Comparison of ENCODE assay signal across 1 cellular context in the genomic region with DNA sequence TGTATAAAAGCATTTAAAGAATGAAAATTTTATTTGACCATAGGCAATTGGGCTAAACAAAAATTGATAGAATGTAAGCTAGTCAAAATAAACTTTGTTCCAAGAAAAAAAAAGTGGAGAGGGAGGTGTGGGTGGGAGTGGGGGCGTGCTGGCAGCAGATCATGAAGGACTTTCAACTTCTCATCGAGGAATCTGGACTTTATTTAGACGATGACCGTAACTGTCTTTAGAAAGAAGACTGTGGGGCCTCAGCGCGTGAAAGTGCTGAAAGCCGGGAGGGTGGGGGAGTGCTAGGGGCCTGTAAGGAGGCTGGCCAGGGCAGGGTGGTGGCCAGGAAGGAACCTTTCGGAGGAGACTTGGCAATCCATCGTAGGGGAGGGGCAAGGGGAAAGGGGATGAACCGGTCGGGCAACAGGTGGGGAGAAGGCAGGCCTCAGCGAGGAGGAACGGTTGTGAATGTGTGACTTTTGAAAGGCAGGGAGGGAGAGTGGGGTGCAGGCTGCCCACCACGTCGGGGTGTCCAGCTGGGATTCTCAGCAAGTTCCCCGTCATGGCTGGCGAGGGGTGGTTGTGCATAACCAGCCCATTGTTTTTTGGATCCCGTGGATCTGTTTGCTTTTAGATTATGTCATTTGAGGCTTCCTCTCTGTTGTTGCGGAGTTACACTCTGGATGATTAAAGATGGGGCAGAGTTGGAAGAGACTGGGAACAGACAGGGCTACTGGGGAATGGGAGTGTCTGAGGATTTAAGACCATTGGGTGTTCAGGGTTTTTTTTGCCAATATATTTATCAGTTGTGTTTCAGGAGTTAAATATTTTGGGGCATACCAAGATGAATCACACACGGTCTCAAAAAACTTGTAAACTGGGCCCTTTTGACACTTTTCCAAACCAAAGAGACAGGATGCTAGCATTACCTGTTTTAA.
TF ChIP-seq lines count a peak whose summit lies in the region.

No MANE protein-coding gene starts in this region.

TF ChIP-seq in HEK293, 187 proteins besides CTCF, POLR2A, EP300 and RAD21 (continued from another document):
- TF ChIP-seq, protein P1, sequence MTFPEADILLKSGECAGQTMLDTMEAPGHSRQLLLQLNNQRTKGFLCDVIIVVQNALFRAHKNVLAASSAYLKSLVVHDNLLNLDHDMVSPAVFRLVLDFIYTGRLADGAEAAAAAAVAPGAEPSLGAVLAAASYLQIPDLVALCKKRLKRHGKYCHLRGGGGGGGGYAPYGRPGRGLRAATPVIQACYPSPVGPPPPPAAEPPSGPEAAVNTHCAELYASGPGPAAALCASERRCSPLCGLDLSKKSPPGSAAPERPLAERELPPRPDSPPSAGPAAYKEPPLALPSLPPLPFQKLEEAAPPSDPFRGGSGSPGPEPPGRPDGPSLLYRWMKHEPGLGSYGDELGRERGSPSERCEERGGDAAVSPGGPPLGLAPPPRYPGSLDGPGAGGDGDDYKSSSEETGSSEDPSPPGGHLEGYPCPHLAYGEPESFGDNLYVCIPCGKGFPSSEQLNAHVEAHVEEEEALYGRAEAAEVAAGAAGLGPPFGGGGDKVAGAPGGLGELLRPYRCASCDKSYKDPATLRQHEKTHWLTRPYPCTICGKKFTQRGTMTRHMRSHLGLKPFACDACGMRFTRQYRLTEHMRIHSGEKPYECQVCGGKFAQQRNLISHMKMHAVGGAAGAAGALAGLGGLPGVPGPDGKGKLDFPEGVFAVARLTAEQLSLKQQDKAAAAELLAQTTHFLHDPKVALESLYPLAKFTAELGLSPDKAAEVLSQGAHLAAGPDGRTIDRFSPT (tag by site-specific recombination; IDR thresholded peaks at IDR 0.05) = no peak
- TF ChIP-seq KLF7 (tag by site-specific recombination; IDR thresholded peaks at IDR 0.05; ENCODE audit: borderline replicate concordance) = no peak
- TF ChIP-seq, protein P2, sequence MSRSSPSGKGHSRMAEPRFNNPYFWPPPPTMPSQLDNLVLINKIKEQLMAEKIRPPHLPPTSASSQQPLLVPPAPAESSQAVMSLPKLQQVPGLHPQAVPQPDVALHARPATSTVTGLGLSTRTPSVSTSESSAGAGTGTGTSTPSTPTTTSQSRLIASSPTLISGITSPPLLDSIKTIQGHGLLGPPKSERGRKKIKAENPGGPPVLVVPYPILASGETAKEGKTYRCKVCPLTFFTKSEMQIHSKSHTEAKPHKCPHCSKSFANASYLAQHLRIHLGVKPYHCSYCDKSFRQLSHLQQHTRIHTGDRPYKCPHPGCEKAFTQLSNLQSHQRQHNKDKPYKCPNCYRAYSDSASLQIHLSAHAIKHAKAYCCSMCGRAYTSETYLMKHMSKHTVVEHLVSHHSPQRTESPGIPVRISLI (tag by site-specific recombination; IDR thresholded peaks at IDR 0.05) = no peak
- TF ChIP-seq ZNF514 (tag by site-specific recombination; IDR thresholded peaks at IDR 0.05) = no peak
- TF ChIP-seq ZFP41 (tag by site-specific recombination; IDR thresholded peaks at IDR 0.05; ENCODE audit: borderline replicate concordance) = no peak
- TF ChIP-seq EGR2 (tag by site-specific recombination; IDR thresholded peaks at IDR 0.05; ENCODE audit: low read depth) = peak; percentile 82
